Comparison of ENCODE assay signal across 19 cellular contexts in genomic region chr16:49756971-49757743, GRCh38.
A peak's percentile ranks its signal among the peaks of the same experiment; 100 is the strongest.
DNase-seq lines count a peak whose midpoint lies in the region; ATAC-seq and TF ChIP-seq lines count a peak whose summit lies in the region.
"Had no signal": no experiment of that assay in that cellular context is flagged by ENCODE, and none has a peak within 500 bp of the region (broad histone marks: within the 10 kb centered on the region; RNA-seq: fewer than 3 reads in every experiment).

No MANE protein-coding gene starts in this region.

- TF ChIP-seq CTCF in WTC11 (IDR thresholded peaks at IDR 0.05) (no peak), foreskin keratinocyte (conservative IDR thresholded peaks at IDR 0.05) (no peak), type B pancreatic cell (conservative IDR thresholded peaks at IDR 0.05) (no peak), GM10266 (IDR thresholded peaks at IDR 0.05; ENCODE audit: control insufficient read depth, insufficient read depth, low read depth, missing control alignments) (no peak), heart right ventricle (IDR thresholded peaks at IDR 0.05) (no peak)

- H3K4me1 Mint-ChIP-seq in activated CD4-positive, alpha-beta T cell treated with anti-CD3 and anti-CD28 coated beads for 36 hours, result peaks cover 10% of the 10 kb centered on the region
- H3K4me1 Mint-ChIP-seq in WTC11, result peaks cover 64% of the 10 kb centered on the region
- H3K4me1 Mint-ChIP-seq in type B pancreatic cell (ENCODE audit: unreplicated experiment), result peaks cover 53% of the 10 kb centered on the region

- peaks cover 32% of the 10 kb centered on the region for H3K27me3 Mint-ChIP-seq in activated CD4-positive, alpha-beta T cell treated with anti-CD3 and anti-CD28 coated beads for 36 hours
- H3K27me3 Mint-ChIP-seq in WTC11 (ENCODE audit: low read depth), result no peaks in the 10 kb centered on the region
- H3K27me3 Mint-ChIP-seq in type B pancreatic cell, result peaks cover 4% of the 10 kb centered on the region

- H3K4me1 ChIP-seq in foreskin keratinocyte, result no peaks in the 10 kb centered on the region
- peaks cover 0 to 45% (median 33%) of the 10 kb centered on the region in 9 donors for H3K4me1 ChIP-seq in heart right ventricle

- H3K27ac ChIP-seq in foreskin keratinocyte (no peak overlapping the region), heart right ventricle (no peak overlapping the region)
- H3K27ac ChIP-seq: upper lobe of right lung had no signal

- intact Hi-C loops in activated CD4-positive, alpha-beta T cell treated with anti-CD3 and anti-CD28 coated beads for 36 hours (cut with DNase I, micrococcal nuclease), result no loop called here
- intact Hi-C loops in heart right ventricle (cut with DNase I), result loop anchor here in 6 of 10 donors (5.0 to 10.0 kb wide), 5 partner anchors 55 to 262 kb away; partner anchors contain the start of gene ZNF423 (in 3 of the 6)

- H3K9me3 ChIP-seq in heart right ventricle, result no peaks in the 10 kb centered on the region
- H3K9me3 ChIP-seq: upper lobe of right lung had no signal

- H3K27ac Mint-ChIP-seq in activated CD4-positive, alpha-beta T cell treated with anti-CD3 and anti-CD28 coated beads for 36 hours, result no peak overlapping the region
- H3K27ac Mint-ChIP-seq in WTC11 (peak overlapping the region; percentile 47; the same call in 1 of the 2 replicates), type B pancreatic cell (peak overlapping the region; percentile 86)
- H3K27ac Mint-ChIP-seq: activated naive CD4-positive, alpha-beta T cell treated with anti-CD3 and anti-CD28 coated beads, Interleukin-2, amount 50 U/mL, for 72 hours; activated T-cell treated with anti-CD3 and anti-CD28 coated beads, Interleukin-2, amount 50 U/mL, for 24 hours; CD8-positive, alpha-beta memory T cell; stimulated activated naive CD8-positive, alpha-beta T cell treated with anti-CD3 and anti-CD28 coated beads, Interleukin-15, Interleukin-2, amounts not matched to agents 100 ng/mL and 50 ng/mL, for 24 hours had no signal

- CTCF ChIA-PET in activated CD4-positive, alpha-beta T cell treated with anti-CD3 and anti-CD28 coated beads for 36 hours (lab: Charles Lee), result no interaction called here
- CTCF ChIA-PET in WTC11 (lab: Charles Lee), result no interaction called here

- no peak overlapping the region for H3K4me3 ChIP-seq in heart right ventricle
- H3K4me3 ChIP-seq: upper lobe of right lung had no signal

- POLR2A ChIA-PET in activated CD4-positive, alpha-beta T cell treated with anti-CD3 and anti-CD28 coated beads for 36 hours (lab: Charles Lee), result no interaction called here
- POLR2A ChIA-PET in WTC11 (lab: Charles Lee), result no interaction called here

- no peaks in the 10 kb centered on the region for H3K9me3 Mint-ChIP-seq in activated CD4-positive, alpha-beta T cell treated with anti-CD3 and anti-CD28 coated beads for 36 hours (ENCODE audit: low read depth)
- H3K9me3 Mint-ChIP-seq in WTC11, result no peaks in the 10 kb centered on the region
- no peaks in the 10 kb centered on the region for H3K9me3 Mint-ChIP-seq in type B pancreatic cell
- H3K9me3 Mint-ChIP-seq: activated naive CD4-positive, alpha-beta T cell treated with anti-CD3 and anti-CD28 coated beads, Interleukin-2, amount 50 U/mL, for 72 hours; activated T-cell treated with anti-CD3 and anti-CD28 coated beads, Interleukin-2, amount 50 U/mL, for 24 hours; naive B cell; stimulated activated naive CD8-positive, alpha-beta T cell treated with anti-CD3 and anti-CD28 coated beads, Interleukin-15, Interleukin-2, amounts not matched to agents 100 ng/mL and 50 ng/mL, for 24 hours had no signal

- no peak for DNase-seq in activated CD4-positive, alpha-beta T cell treated with anti-CD3 and anti-CD28 coated beads for 36 hours
- no peak for DNase-seq in activated CD4-positive, alpha-beta T cell treated with anti-CD3 and anti-CD28 coated beads, Interleukin-2, amount 50 U/mL, for 1 hour
- DNase-seq in WTC11 (ENCODE audit: low spot score), result no peak
- peak in 1 of 2 donors; percentile 1 for DNase-seq in foreskin keratinocyte
- DNase-seq in type B pancreatic cell (ENCODE audit: extremely low spot score, unreplicated experiment), result no peak
- no peak for DNase-seq in activated CD8-positive, alpha-beta memory T cell treated with anti-CD3 and anti-CD28 coated beads, Interleukin-2, amount 50 U/mL, for 48 hours
- no peak for DNase-seq in GM10266 (ENCODE audit: extremely low spot score)
- DNase-seq in heart right ventricle, result no peak
- DNase-seq: activated CD4-positive, alpha-beta T cell treated with anti-CD3 and anti-CD28 coated beads, Interleukin-2, amount 50 U/mL, for 4 hours; activated T-cell treated with anti-CD3 and anti-CD28 coated beads, Interleukin-2, amount 50 U/mL, for 24 hours; caudate nucleus; CD8-positive, alpha-beta memory T cell; foreskin melanocyte; naive B cell; NCI-H1694; NCI-H446; upper lobe of right lung had no signal

- WGBS in heart right ventricle, 2 donors, result 70 to 71% methylated on average over 7 of the region's 7 CpGs

- H3K36me3 ChIP-seq in heart right ventricle, result no peaks in the 10 kb centered on the region
- H3K36me3 ChIP-seq: upper lobe of right lung had no signal

- H3K27me3 ChIP-seq in foreskin keratinocyte (no peaks in the 10 kb centered on the region), heart right ventricle (peaks cover 0 to 13% (median 0%) of the 10 kb centered on the region in 7 donors)
- H3K27me3 ChIP-seq: upper lobe of right lung had no signal

- no peaks in the 10 kb centered on the region for H3K36me3 Mint-ChIP-seq in activated CD4-positive, alpha-beta T cell treated with anti-CD3 and anti-CD28 coated beads for 36 hours (ENCODE audit: low read depth)
- no peaks in the 10 kb centered on the region for H3K36me3 Mint-ChIP-seq in WTC11
- no peaks in the 10 kb centered on the region for H3K36me3 Mint-ChIP-seq in type B pancreatic cell
- H3K36me3 Mint-ChIP-seq: activated naive CD4-positive, alpha-beta T cell treated with anti-CD3 and anti-CD28 coated beads, Interleukin-2, amount 50 U/mL, for 72 hours; CD8-positive, alpha-beta memory T cell; naive B cell had no signal

- ATAC-seq in activated CD4-positive, alpha-beta T cell treated with anti-CD3 and anti-CD28 coated beads for 36 hours, result peak; percentile 30
- ATAC-seq in WTC11, result no peak
- ATAC-seq in foreskin keratinocyte, result peak; percentile 44
- no peak for ATAC-seq in heart right ventricle
- ATAC-seq: activated naive CD4-positive, alpha-beta T cell treated with anti-CD3 and anti-CD28 coated beads, Interleukin-2, amount 50 U/mL, for 72 hours; upper lobe of right lung had no signal

- H3K4me3 Mint-ChIP-seq in activated CD4-positive, alpha-beta T cell treated with anti-CD3 and anti-CD28 coated beads for 36 hours, result no peak overlapping the region
- no peak overlapping the region; the same call in 1 of the 2 replicates for H3K4me3 Mint-ChIP-seq in WTC11
- H3K4me3 Mint-ChIP-seq in type B pancreatic cell, result peak overlapping the region; percentile 19
- H3K4me3 Mint-ChIP-seq: activated T-cell treated with anti-CD3 and anti-CD28 coated beads, Interleukin-2, amount 50 U/mL, for 24 hours; CD8-positive, alpha-beta memory T cell; naive B cell; stimulated activated naive CD8-positive, alpha-beta T cell treated with anti-CD3 and anti-CD28 coated beads, Interleukin-15, Interleukin-2, amounts not matched to agents 100 ng/mL and 50 ng/mL, for 24 hours had no signal

TF ChIP-seq in WTC11, 78 proteins besides CTCF, POLR2A, EP300 and RAD21:
- peak; percentile 73 for TF ChIP-seq USF2 (CRISPR knock-in tag; IDR thresholded peaks at IDR 0.05)
- peak; percentile 19; the same call in 1 of the 2 replicates for TF ChIP-seq USF1 (CRISPR knock-in tag; IDR thresholded peaks at IDR 0.05)
- no peak for TF ChIP-seq E2F1 (CRISPR knock-in tag; IDR thresholded peaks at IDR 0.05)
- no peak for TF ChIP-seq E2F4 (CRISPR knock-in tag; IDR thresholded peaks at IDR 0.05; ENCODE audit: borderline replicate concordance, low read depth)

Comparison
In these comparisons a context has a peak if more than half of its experiments do, and no peak if none do; other contexts are left out.
1. ATAC-seq: peak in activated CD4-positive, alpha-beta T cell treated with anti-CD3 and anti-CD28 coated beads for 36 hours (single experiment) and foreskin keratinocyte (single experiment); none in WTC11 (single experiment) and heart right ventricle (0 of 8).
2. intact Hi-C loops: an anchor here in heart right ventricle (5.0 to 10.0 kb wide); none called in activated CD4-positive, alpha-beta T cell treated with anti-CD3 and anti-CD28 coated beads for 36 hours.